In genomic region chr14:39240769-39241168, GRCh38 we compare ENCODE assay signal across 11 cellular contexts.
"Had no signal": no experiment of that assay in that cellular context is flagged by ENCODE, and none has a peak within 500 bp of the region (broad histone marks: within the 10 kb centered on the region; RNA-seq: fewer than 3 reads in every experiment).

No MANE protein-coding gene starts in this region.

- ATAC-seq: GM23338, HCT116 had no signal

- H3K9ac ChIP-seq: GM23248 had no signal

- H3K36me3 ChIP-seq: HAP-1 had no signal

- H3K4me1 Mint-ChIP-seq: GM23338, H9 had no signal

- H3K27ac Mint-ChIP-seq: GM23338, H9, HFFc6 had no signal

- H3K4me3 Mint-ChIP-seq: GM23338, H9, HFFc6 had no signal

- H3K27ac ChIP-seq: GM23248 had no signal

- H2AFZ ChIP-seq: GM23248, GM23338 had no signal

- FAIRE-seq: H1, H54 had no signal

- H3K9me3 ChIP-seq: HAP-1 had no signal

- DNase-seq: GM23248, GOT3, H7, H9, HCEC 1CT, HFFc6 had no signal

- H3K4me2 ChIP-seq: GM23338 had no signal

- H3K4me3 ChIP-seq: GM23248, GM23338, HAP-1 had no signal

- H3K9me3 Mint-ChIP-seq: GM23338, H9, HFFc6 had no signal
